In the genomic region with DNA sequence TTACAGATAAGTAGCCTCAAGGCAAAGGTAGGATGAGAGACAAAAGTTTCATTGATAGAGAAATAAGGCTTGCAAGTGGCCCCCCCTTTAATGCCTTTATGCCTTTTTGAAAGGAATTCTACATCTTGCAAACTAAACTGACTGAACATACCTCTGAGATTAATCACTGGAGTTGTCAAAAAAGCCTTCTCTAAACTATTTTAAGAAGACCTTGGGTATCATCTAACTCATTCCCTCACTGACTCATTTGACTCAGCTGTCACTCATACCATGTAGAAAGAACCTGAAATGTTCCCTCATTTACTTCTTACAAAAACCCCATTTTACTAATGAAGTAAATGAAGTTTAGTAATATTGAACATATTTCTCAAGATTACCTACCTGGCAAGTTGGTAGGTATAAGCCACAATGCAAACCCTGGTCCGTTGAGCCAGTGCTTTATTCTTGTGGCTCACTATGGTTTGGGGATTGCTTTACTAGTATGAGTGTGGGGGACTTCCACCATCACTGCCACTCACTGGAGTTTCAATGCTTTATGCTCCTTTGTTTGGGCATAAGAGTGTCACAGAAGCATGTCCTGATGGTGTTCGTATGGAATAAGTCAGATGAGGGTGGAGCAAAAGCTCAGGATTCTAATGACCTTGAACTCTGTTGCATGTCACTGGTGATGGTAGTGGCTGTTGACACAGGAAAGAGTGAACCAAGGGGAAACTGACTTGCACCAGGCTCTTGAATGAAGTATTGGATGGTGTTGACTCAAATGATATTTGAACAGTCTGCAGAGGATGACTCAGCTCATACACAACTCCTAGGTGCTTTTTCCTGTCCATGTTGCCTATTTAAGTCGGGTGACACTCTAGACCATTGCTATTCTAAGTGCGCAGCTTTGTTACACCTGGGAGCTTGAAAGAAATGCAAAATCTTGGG, we compare ENCODE assay signal across 8 cellular contexts.
DNase-seq lines count a peak whose midpoint lies in the region; ATAC-seq, FAIRE-seq and TF ChIP-seq lines count a peak whose summit lies in the region.

No MANE protein-coding gene starts in this region.

- H3K27me3 ChIP-seq in GM12878 (replicated peaks in 1 of 2; ENCODE audit: control insufficient read depth in 2 of 2, insufficient read depth in 2 of 2, low read length in 1 of 2) = no peaks in the 10 kb centered on the region
- no peaks in the 10 kb centered on the region for H3K27me3 ChIP-seq in esophagus squamous epithelium

- no peak overlapping the region for H3K9ac ChIP-seq in GM12878 (ENCODE audit: control insufficient read depth, insufficient read depth, low read length)

- FAIRE-seq in GM12878 (lab: Jason Lieb, UNC) = peak; percentile 68

- ATAC-seq in GM19351 (IDR thresholded peaks at IDR 0.05; ENCODE audit: unreplicated experiment) (peak; percentile 80), HG03135 (IDR thresholded peaks at IDR 0.05; ENCODE audit: unreplicated experiment) (peak; percentile 54), GM12878 (peak; percentile 80)

- CTCF ChIA-PET in GM12878 (lab: Yijun Ruan, JAX) = interaction anchor here (0.9 to 2.8 kb wide), 6 partner anchors 8 to 906 kb away, joined by 3 to 11 read pairs (median 3); no protein-coding TSS in a partner anchor

- no peaks in the 10 kb centered on the region for H3K79me2 ChIP-seq in GM12878 (ENCODE audit: control insufficient read depth, insufficient read depth, low read length)

- in situ Hi-C loops in GM12878 (cut with MboI) = loop anchor here (10.0 kb wide), 1 partner anchor 191 kb away; no protein-coding TSS in a partner anchor

- no peaks in the 10 kb centered on the region; the same call in 2 of the 3 replicates for H3K9me3 ChIP-seq in GM12878 (replicated peaks; ENCODE audit: control insufficient read depth, insufficient read depth, low read length)
- no peaks in the 10 kb centered on the region for H3K9me3 ChIP-seq in esophagus squamous epithelium

- TF ChIP-seq POLR2A in GM12878 (IDR thresholded peaks at IDR 0.05; ENCODE audit: low read depth, low read length) (no peak), esophagus squamous epithelium (IDR thresholded peaks at IDR 0.05) (no peak)

- no peak for TF ChIP-seq CTCF in GM12878 (IDR thresholded peaks at IDR 0.05 in 2 of 3, conservative IDR thresholded peaks at IDR 0.05 in 1 of 3; ENCODE audit: control insufficient read depth in 2 of 3, extremely low read depth in 1 of 3, insufficient read depth in 1 of 3, low read depth in 3 of 3, low read length in 3 of 3)
- no peak for TF ChIP-seq CTCF in esophagus squamous epithelium (IDR thresholded peaks at IDR 0.05)

- H3K4me1 ChIP-seq in GM12878 (ENCODE audit: control insufficient read depth, insufficient read depth, low read length) = peaks cover 18% of the 10 kb centered on the region
- no peaks in the 10 kb centered on the region for H3K4me1 ChIP-seq in esophagus squamous epithelium

- SMC1A ChIA-PET in GM12878 (lab: Charles Lee; ENCODE audit: uncharacterized antibody, unreplicated experiment) = interaction anchor here (0.7 to 2.7 kb wide), 14 partner anchors 14 to 875 kb away, joined by 3 to 9 read pairs (median 4); no protein-coding TSS in a partner anchor

- H3K36me3 ChIP-seq in GM12878 (ENCODE audit: control insufficient read depth in 2 of 2, insufficient read depth in 2 of 2, low read length in 1 of 2) (no peaks in the 10 kb centered on the region), esophagus squamous epithelium (no peaks in the 10 kb centered on the region)

- POLR2A ChIA-PET in GM12878 (lab: Charles Lee) = interaction anchor here (0.6 kb wide), 1 partner anchor 85 kb away, joined by 3 read pairs; no protein-coding TSS in a partner anchor

- no peak for TF ChIP-seq RAD21 in GM12878 (IDR thresholded peaks at IDR 0.05; ENCODE audit: insufficient read depth, low read depth, low read length)

- H3K27ac ChIP-seq in GM12878 (ENCODE audit: control insufficient read depth, insufficient read depth) (peak overlapping the region; percentile 51), esophagus squamous epithelium (no peak overlapping the region)

- RAD21 ChIA-PET in GM12878 (lab: Charles Lee; ENCODE audit: unreplicated experiment) = interaction anchor here (0.7 to 2.0 kb wide), 5 partner anchors 159 to 730 kb away, joined by 3 to 6 read pairs (median 3); no protein-coding TSS in a partner anchor

- H2AFZ ChIP-seq in GM12878 (ENCODE audit: control insufficient read depth, low read depth, low read length) = peak overlapping the region; percentile 46; the same call in 1 of the 2 replicates

- DNase-seq in EH (ENCODE audit: low read depth) (peak; percentile 81), GM12878 (ENCODE audit: low read depth, low spot score) (peak; percentile 68), NCI-H1436 (lab: John Stamatoyannopoulos, UW) (no peak), cerebellum (ENCODE audit: low spot score) (no peak), esophagus squamous epithelium (lab: John Stamatoyannopoulos, UW) (no peak), inferior parietal cortex (ENCODE audit: extremely low spot score) (no peak)

- intact Hi-C loops in GM12878 (cut with micrococcal nuclease; ENCODE audit: unreplicated experiment) = loop anchor here (5.0 to 10.0 kb wide), 4 partner anchors 101 to 731 kb away; a partner anchor contains a TSS
- intact Hi-C loops in esophagus squamous epithelium (cut with DNase I) = no loop called here

- H3K4me2 ChIP-seq in GM12878 (ENCODE audit: control insufficient read depth, insufficient read depth) = peak overlapping the region; percentile 53

- WGBS in GM12878 (ENCODE audit: insufficient coverage, insufficient replicate concordance, low lambda C conversion rate, missing lambda C conversion rate) = under 1% methylated on average over 4 of the region's 4 CpGs
- 50 to 71% methylated on average over 4 of the region's 4 CpGs for WGBS in esophagus squamous epithelium, 2 donors

- BruUV-seq in GM12878 (replicated peaks; lab: Mats Ljungman, UMichigan) = no TSS peak

- peak in 1 of 2 experiments; percentile 45; a peak in 2 of 4 replicates for TF ChIP-seq EP300 in GM12878 (IDR thresholded peaks at IDR 0.05; ENCODE audit: borderline replicate concordance in 1 of 2, control insufficient read depth in 1 of 2, low read depth in 2 of 2, low read length in 2 of 2)

- H3K4me3 ChIP-seq in GM12878 = no peak overlapping the region
- H3K4me3 ChIP-seq in esophagus squamous epithelium = no peak overlapping the region

- no peaks in the 10 kb centered on the region for H4K20me1 ChIP-seq in GM12878 (ENCODE audit: control insufficient read depth, insufficient read depth)

TF ChIP-seq in GM12878, 131 proteins besides CTCF, POLR2A, EP300 and RAD21 (continues in another document):
- TF ChIP-seq, protein P1, sequence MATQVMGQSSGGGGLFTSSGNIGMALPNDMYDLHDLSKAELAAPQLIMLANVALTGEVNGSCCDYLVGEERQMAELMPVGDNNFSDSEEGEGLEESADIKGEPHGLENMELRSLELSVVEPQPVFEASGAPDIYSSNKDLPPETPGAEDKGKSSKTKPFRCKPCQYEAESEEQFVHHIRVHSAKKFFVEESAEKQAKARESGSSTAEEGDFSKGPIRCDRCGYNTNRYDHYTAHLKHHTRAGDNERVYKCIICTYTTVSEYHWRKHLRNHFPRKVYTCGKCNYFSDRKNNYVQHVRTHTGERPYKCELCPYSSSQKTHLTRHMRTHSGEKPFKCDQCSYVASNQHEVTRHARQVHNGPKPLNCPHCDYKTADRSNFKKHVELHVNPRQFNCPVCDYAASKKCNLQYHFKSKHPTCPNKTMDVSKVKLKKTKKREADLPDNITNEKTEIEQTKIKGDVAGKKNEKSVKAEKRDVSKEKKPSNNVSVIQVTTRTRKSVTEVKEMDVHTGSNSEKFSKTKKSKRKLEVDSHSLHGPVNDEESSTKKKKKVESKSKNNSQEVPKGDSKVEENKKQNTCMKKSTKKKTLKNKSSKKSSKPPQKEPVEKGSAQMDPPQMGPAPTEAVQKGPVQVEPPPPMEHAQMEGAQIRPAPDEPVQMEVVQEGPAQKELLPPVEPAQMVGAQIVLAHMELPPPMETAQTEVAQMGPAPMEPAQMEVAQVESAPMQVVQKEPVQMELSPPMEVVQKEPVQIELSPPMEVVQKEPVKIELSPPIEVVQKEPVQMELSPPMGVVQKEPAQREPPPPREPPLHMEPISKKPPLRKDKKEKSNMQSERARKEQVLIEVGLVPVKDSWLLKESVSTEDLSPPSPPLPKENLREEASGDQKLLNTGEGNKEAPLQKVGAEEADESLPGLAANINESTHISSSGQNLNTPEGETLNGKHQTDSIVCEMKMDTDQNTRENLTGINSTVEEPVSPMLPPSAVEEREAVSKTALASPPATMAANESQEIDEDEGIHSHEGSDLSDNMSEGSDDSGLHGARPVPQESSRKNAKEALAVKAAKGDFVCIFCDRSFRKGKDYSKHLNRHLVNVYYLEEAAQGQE (IDR thresholded peaks at IDR 0.05; ENCODE audit: low read depth, low read length) = no peak
- TF ChIP-seq, protein P2, sequence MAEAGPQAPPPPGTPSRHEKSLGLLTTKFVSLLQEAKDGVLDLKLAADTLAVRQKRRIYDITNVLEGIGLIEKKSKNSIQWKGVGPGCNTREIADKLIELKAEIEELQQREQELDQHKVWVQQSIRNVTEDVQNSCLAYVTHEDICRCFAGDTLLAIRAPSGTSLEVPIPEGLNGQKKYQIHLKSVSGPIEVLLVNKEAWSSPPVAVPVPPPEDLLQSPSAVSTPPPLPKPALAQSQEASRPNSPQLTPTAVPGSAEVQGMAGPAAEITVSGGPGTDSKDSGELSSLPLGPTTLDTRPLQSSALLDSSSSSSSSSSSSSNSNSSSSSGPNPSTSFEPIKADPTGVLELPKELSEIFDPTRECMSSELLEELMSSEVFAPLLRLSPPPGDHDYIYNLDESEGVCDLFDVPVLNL (IDR thresholded peaks at IDR 0.05; ENCODE audit: low read depth, low read length) = no peak
- peak; percentile 88 to 95 for TF ChIP-seq IKZF2 (IDR thresholded peaks at IDR 0.05)

Comparison
In these comparisons a context has a peak if more than half of its experiments do, and no peak if none do; other contexts are left out.
1. DNase-seq: peak in EH (single experiment) and GM12878 (single experiment); none in NCI-H1436 (single experiment), cerebellum (single experiment), esophagus squamous epithelium (single experiment) and inferior parietal cortex (single experiment).
2. Peak in every context shown above with its lines, with median percentiles within 50 percentile points of each other: ATAC-seq.